In genomic region chr19:1384085-1384462, GRCh38 we compare ENCODE assay signal across 8 cellular contexts. TPM values are rescaled to one million over a fixed set of nuclear protein-coding genes. Genes with fewer than 3 reads are reported as not detected.
DNase-seq lines count a peak whose midpoint lies in the region; ATAC-seq lines count a peak whose summit lies in the region.

No MANE protein-coding gene starts in this region.

- H3K36me3 Mint-ChIP-seq in dendritic cell treated with granulocyte-macrophage colony-stimulating factor and Interleukin-4, amounts not matched to agents 40 ng/mL and 50 ng/mL, for 4 days (ENCODE audit: low read depth), result peaks cover 43% of the 10 kb centered on the region
- H3K36me3 Mint-ChIP-seq in naive B cell, result peaks cover 3 to 6% of the 10 kb centered on the region in 2 donors

- H3K9me3 ChIP-seq in HUES6 (ENCODE audit: control insufficient read depth, insufficient read depth, low read depth, low read length), result no peaks in the 10 kb centered on the region

- H3K4me3 ChIP-seq in GM08714 (ENCODE audit: low read length) (peak overlapping the region; percentile 98), HUES6 (ENCODE audit: low read depth, low read length) (peak overlapping the region; percentile 68)

- H3K9me3 Mint-ChIP-seq in dendritic cell treated with granulocyte-macrophage colony-stimulating factor and Interleukin-4, amounts not matched to agents 40 ng/mL and 50 ng/mL, for 4 days, result no peaks in the 10 kb centered on the region
- H3K9me3 Mint-ChIP-seq in naive B cell, result peaks cover 0 to 6% (median 2%) of the 10 kb centered on the region in 7 donors

- peak overlapping the region; percentile 92 for H3K27ac Mint-ChIP-seq in dendritic cell treated with granulocyte-macrophage colony-stimulating factor and Interleukin-4, amounts not matched to agents 40 ng/mL and 50 ng/mL, for 4 days
- peak overlapping the region in 5 of 6 donors; percentile 11 to 100 (median 66) for H3K27ac Mint-ChIP-seq in naive B cell

- H3K9ac ChIP-seq in HUES6 (ENCODE audit: low read length), result peak overlapping the region; percentile 90

- peaks cover 43% of the 10 kb centered on the region for H3K4me1 Mint-ChIP-seq in dendritic cell treated with granulocyte-macrophage colony-stimulating factor and Interleukin-4, amounts not matched to agents 40 ng/mL and 50 ng/mL, for 4 days (ENCODE audit: low read depth)
- H3K4me1 Mint-ChIP-seq in naive B cell, result peaks cover 19 to 29% (median 19%) of the 10 kb centered on the region in 3 donors

- no peak for DNase-seq in naive B cell
- DNase-seq in NCI-H1105 treated with DMSO at 0.1 percent for 48 hours (lab: John Stamatoyannopoulos, UW), result no peak

- no peaks in the 10 kb centered on the region for H3K27me3 ChIP-seq in HUES6 (ENCODE audit: control insufficient read depth, insufficient read depth, low read length)

- peaks cover 13% of the 10 kb centered on the region for H3K27me3 Mint-ChIP-seq in dendritic cell treated with granulocyte-macrophage colony-stimulating factor and Interleukin-4, amounts not matched to agents 40 ng/mL and 50 ng/mL, for 4 days
- peaks cover 0 to 8% (median 6%) of the 10 kb centered on the region in 3 donors for H3K27me3 Mint-ChIP-seq in naive B cell

- peak overlapping the region; percentile 82 for H3K4me3 Mint-ChIP-seq in dendritic cell treated with granulocyte-macrophage colony-stimulating factor and Interleukin-4, amounts not matched to agents 40 ng/mL and 50 ng/mL, for 4 days
- H3K4me3 Mint-ChIP-seq in naive B cell, result peak overlapping the region; percentile 78 to 100 (median 92)

- intact Hi-C loops in dendritic cell treated with granulocyte-macrophage colony-stimulating factor and Interleukin-4, amounts not matched to agents 40 ng/mL and 50 ng/mL, for 4 days (cut with micrococcal nuclease), result no loop called here

- H3K36me3 ChIP-seq in HUES6 (ENCODE audit: control insufficient read depth, insufficient read depth, low read length), result peaks cover 8% of the 10 kb centered on the region

- H3K4me1 ChIP-seq in HUES6 (ENCODE audit: control insufficient read depth, insufficient read depth, low read length), result peaks cover 6% of the 10 kb centered on the region; the same call in 1 of the 2 replicates

- peak overlapping the region; percentile 57; the same call in 1 of the 2 replicates for H3K27ac ChIP-seq in HUES6 (ENCODE audit: low read depth, low read length)

- peak in 1 of 2 donors; percentile 2 for ATAC-seq in naive B cell (ENCODE audit: low read depth in 2 of 2)
- no peak for ATAC-seq in HG02973 (IDR thresholded peaks at IDR 0.05; ENCODE audit: unreplicated experiment)
- ATAC-seq in HG02798 (IDR thresholded peaks at IDR 0.05; ENCODE audit: poor library complexity, unreplicated experiment), result no peak
- ATAC-seq in HG03097 (IDR thresholded peaks at IDR 0.05; ENCODE audit: low FRiP score, unreplicated experiment), result no peak

RNA-seq across cellular contexts. Expression of gene NDUFS7, which starts 0.4 kb away (rescaled TPM):
- polyA plus RNA-seq in naive B cell (ENCODE audit: low read depth in 6 of 6), result 100 to 1,000 TPM; 201 to 230 (median 209) TPM

RNA-seq across cellular contexts. Expression of gene GAMT, which starts 17.3 kb away (rescaled TPM):
- polyA plus RNA-seq in naive B cell (ENCODE audit: low read depth in 6 of 6), result 10 to 100 TPM; 14.4 to 24.6 (median 15.7) TPM

RNA-seq across cellular contexts. Expression of gene DAZAP1, which starts 23.3 kb away (rescaled TPM):
- 1 to 10 TPM; 3.6 to 7.5 (median 6.2) TPM for polyA plus RNA-seq in naive B cell (ENCODE audit: low read depth in 6 of 6)

RNA-seq across cellular contexts. Expression of gene RPS15, which starts 54.1 kb away (rescaled TPM):
- polyA plus RNA-seq in naive B cell (ENCODE audit: low read depth in 6 of 6), result 1,000 to 10,000 TPM; 2,496 to 3,315 (median 3,022) TPM
